8 cellular contexts compared by ENCODE assay signal in the genomic region with DNA sequence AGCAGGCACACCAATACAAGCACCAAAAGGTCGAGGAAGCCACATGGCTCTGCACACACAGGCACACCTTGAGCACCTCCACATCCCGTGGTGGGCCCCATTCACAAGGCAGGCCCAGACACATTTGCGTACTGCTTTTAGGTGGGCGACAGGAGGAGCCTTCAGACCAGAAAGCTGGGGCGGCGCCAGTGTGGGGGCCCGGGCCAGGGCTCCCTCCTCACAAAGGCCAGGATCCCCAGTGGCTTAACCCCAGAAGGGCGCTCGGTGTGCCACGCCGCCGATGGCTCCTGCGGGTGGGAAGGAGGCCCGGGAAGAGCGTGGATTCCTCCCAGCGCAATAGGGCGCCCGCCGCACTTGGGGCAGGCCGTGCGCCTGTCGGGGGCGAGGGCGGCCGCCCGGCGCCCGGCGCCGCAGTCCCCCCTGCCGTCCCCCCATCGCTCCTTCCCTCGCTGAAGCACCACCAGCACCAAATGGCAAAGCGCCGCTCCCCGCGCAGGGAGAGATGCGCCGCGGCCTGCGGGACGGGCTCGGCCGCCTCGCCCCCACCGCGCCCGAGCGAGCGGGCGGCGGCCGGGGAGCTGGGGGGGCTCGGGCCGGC. TPM values are rescaled to one million over a fixed set of nuclear protein-coding genes. Genes with fewer than 3 reads are reported as not detected.
A peak's percentile ranks its signal among the peaks of the same experiment; 100 is the strongest.
DNase-seq lines count a peak whose midpoint lies in the region.

No MANE protein-coding gene starts in this region.

- WGBS in urinary bladder: 2% methylated on average over 55 of the region's 55 CpGs

- peak overlapping the region; percentile 54 for H3K27ac ChIP-seq in urinary bladder (ENCODE audit: low read depth)

- DNase-seq in NCI-H146 (lab: John Stamatoyannopoulos, UW): peak; percentile 56
- DNase-seq in NCI-H146 treated with DMSO at 0.1 percent for 48 hours (lab: John Stamatoyannopoulos, UW; ENCODE audit: unreplicated experiment): no peak
- peak; percentile 66 for DNase-seq in RKO (ENCODE audit: low spot score)
- DNase-seq in effector CD8-positive, alpha-beta T cell (lab: John Stamatoyannopoulos, UW): peak; percentile 29
- DNase-seq in middle frontal gyrus (ENCODE audit: extremely low spot score, low spot score): peak; percentile 31
- DNase-seq in effector CD4-positive, alpha-beta T cell: no peak
- DNase-seq in activated CD4-positive, alpha-beta T cell treated with anti-CD3 and anti-CD28 coated beads, Interleukin-2, amount 50 U/mL, for 48 hours: no peak

- H3K4me3 ChIP-seq in urinary bladder (ENCODE audit: low read depth, low read length): peak overlapping the region; percentile 63

- H3K36me3 ChIP-seq in urinary bladder (ENCODE audit: insufficient read depth): no peaks in the 10 kb centered on the region

- no peaks in the 10 kb centered on the region for H3K4me1 ChIP-seq in urinary bladder (ENCODE audit: insufficient read depth)

RNA-seq across cellular contexts. Expression of gene SMARCD3, which starts 2.9 kb away (rescaled TPM):
- 33.2 TPM for total RNA-seq in urinary bladder
- polyA plus RNA-seq in urinary bladder: 47.8 TPM

RNA-seq across cellular contexts. Expression of gene CHPF2, which starts 19.1 kb away (rescaled TPM):
- total RNA-seq in urinary bladder: 25.2 TPM
- polyA plus RNA-seq in urinary bladder: 23.0 TPM

RNA-seq across cellular contexts. Expression of gene ABCF2, which starts 24.4 kb away (rescaled TPM):
- total RNA-seq in urinary bladder: 14.1 TPM
- polyA plus RNA-seq in urinary bladder: 29.6 TPM

RNA-seq across cellular contexts. Expression of gene H2BK1, which starts 41.1 kb away (rescaled TPM):
- total RNA-seq in urinary bladder: not detected
- polyA plus RNA-seq in urinary bladder: not detected

Comparison
In these comparisons a context has a peak if more than half of its experiments do, and no peak if none do; other contexts are left out.
1. DNase-seq: peak in NCI-H146 (single experiment), RKO (single experiment), effector CD8-positive, alpha-beta T cell (single experiment) and middle frontal gyrus (single experiment); none in NCI-H146 treated with DMSO at 0.1 percent for 48 hours (single experiment), effector CD4-positive, alpha-beta T cell (single experiment) and activated CD4-positive, alpha-beta T cell treated with anti-CD3 and anti-CD28 coated beads, Interleukin-2, amount 50 U/mL, for 48 hours (0 of 2).